9 cellular contexts compared by ENCODE assay signal in genomic region chr9:95127249-95128176, GRCh38.
DNase-seq lines count a peak whose midpoint lies in the region; ATAC-seq and TF ChIP-seq lines count a peak whose summit lies in the region.
"Had no signal": no experiment of that assay in that cellular context is flagged by ENCODE, and none has a peak within 500 bp of the region (broad histone marks: within the 10 kb centered on the region; RNA-seq: fewer than 3 reads in every experiment).

No MANE protein-coding gene starts in this region.

- no peaks in the 10 kb centered on the region for H3K9me3 Mint-ChIP-seq in mesothelial cell of epicardium
- H3K9me3 Mint-ChIP-seq: T-helper 1 cell treated with Interleukin-12 subunit alpha and Interleukin-12 subunit beta and Interleukin-4 antibody, amounts not matched to agents 30 μg/mL and 1 μg/mL, for 36 hours had no signal

- TF ChIP-seq CTCF in epithelial cell of esophagus (IDR thresholded peaks at IDR 0.05; ENCODE audit: insufficient read depth, low read depth, low read length, missing control alignments) (peak; percentile 97), mesothelial cell of epicardium (IDR thresholded peaks at IDR 0.05; ENCODE audit: unreplicated experiment) (peak; percentile 89)

- no peak for ATAC-seq in HG02970 (IDR thresholded peaks at IDR 0.05; ENCODE audit: low FRiP score, unreplicated experiment)

- H3K4me3 ChIP-seq in epithelial cell of esophagus (ENCODE audit: low read length) = peak overlapping the region; percentile 33

- POLR2A ChIA-PET in HEK293T (lab: Yijun Ruan, JAX) = no interaction called here

- in situ Hi-C loops in Caki2 (cut with HindIII; ENCODE audit: low pct_unique_long_range_greater_than_20kb, low sequenced_read_pairs) = no loop called here

- CTCF ChIA-PET in HEK293T (lab: Yijun Ruan, JAX) = interaction anchor here (0.5 to 2.5 kb wide), 25 partner anchors 10 to 560 kb away, joined by 3 to 10 read pairs (median 4); no protein-coding TSS in a partner anchor

- H3K27me3 Mint-ChIP-seq in mesothelial cell of epicardium (ENCODE audit: low read depth) = no peaks in the 10 kb centered on the region

- H3K4me1 Mint-ChIP-seq in mesothelial cell of epicardium = peaks cover 52% of the 10 kb centered on the region

- H3K36me3 Mint-ChIP-seq in mesothelial cell of epicardium = no peaks in the 10 kb centered on the region

- no peak overlapping the region for H3K27ac Mint-ChIP-seq in mesothelial cell of epicardium
- H3K27ac Mint-ChIP-seq: T-helper 1 cell treated with Interleukin-12 subunit alpha and Interleukin-12 subunit beta and Interleukin-4 antibody, amounts not matched to agents 30 μg/mL and 1 μg/mL, for 36 hours had no signal

- peak; percentile 46 for DNase-seq in Caki2 (ENCODE audit: low read depth)
- peak; percentile 82 for DNase-seq in HEK293T (ENCODE audit: extremely low spot score)
- peak; percentile 41 for DNase-seq in NOMO-1 treated with DMSO at 0.1 percent for 48 hours (lab: John Stamatoyannopoulos, UW; ENCODE audit: unreplicated experiment)
- DNase-seq in activated CD8-positive, alpha-beta memory T cell treated with anti-CD3 and anti-CD28 coated beads, Interleukin-2, amount 50 U/mL, for 48 hours = peak; percentile 87
- peak; percentile 83 for DNase-seq in epithelial cell of esophagus (ENCODE audit: low read depth)
- DNase-seq in mesothelial cell of epicardium (ENCODE audit: low spot score in 2 of 2, unreplicated experiment in 2 of 2) = peak; percentile 66 to 90
- DNase-seq in stimulated activated CD8-positive, alpha-beta memory T cell treated with anti-CD3 and anti-CD28 coated beads, Interleukin-15, amount 100 ng/mL, for 24 hours (ENCODE audit: low read depth) = peak; percentile 41

- H3K4me3 Mint-ChIP-seq in mesothelial cell of epicardium = peak overlapping the region; percentile 70
- H3K4me3 Mint-ChIP-seq: T-helper 1 cell treated with Interleukin-12 subunit alpha and Interleukin-12 subunit beta and Interleukin-4 antibody, amounts not matched to agents 30 μg/mL and 1 μg/mL, for 36 hours had no signal

TF ChIP-seq in HEK293T, 16 proteins besides CTCF, POLR2A, EP300 and RAD21:
- TF ChIP-seq, protein P1, sequence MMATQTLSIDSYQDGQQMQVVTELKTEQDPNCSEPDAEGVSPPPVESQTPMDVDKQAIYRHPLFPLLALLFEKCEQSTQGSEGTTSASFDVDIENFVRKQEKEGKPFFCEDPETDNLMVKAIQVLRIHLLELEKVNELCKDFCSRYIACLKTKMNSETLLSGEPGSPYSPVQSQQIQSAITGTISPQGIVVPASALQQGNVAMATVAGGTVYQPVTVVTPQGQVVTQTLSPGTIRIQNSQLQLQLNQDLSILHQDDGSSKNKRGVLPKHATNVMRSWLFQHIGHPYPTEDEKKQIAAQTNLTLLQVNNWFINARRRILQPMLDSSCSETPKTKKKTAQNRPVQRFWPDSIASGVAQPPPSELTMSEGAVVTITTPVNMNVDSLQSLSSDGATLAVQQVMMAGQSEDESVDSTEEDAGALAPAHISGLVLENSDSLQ (IDR thresholded peaks at IDR 0.05) = no peak
- TF ChIP-seq L3MBTL2 (conservative IDR thresholded peaks at IDR 0.05) = no peak
- TF ChIP-seq SP1 (IDR thresholded peaks at IDR 0.05) = no peak
- no peak for TF ChIP-seq FOXK2 (IDR thresholded peaks at IDR 0.05)
- TF ChIP-seq SUZ12 (IDR thresholded peaks at IDR 0.05) = no peak
- TF ChIP-seq TARDBP (IDR thresholded peaks at IDR 0.05) = no peak
- TF ChIP-seq FOXA1 (IDR thresholded peaks at IDR 0.05) = no peak
- no peak for TF ChIP-seq CTBP1 (IDR thresholded peaks at IDR 0.05; ENCODE audit: borderline replicate concordance)
- TF ChIP-seq ELF4 (IDR thresholded peaks at IDR 0.05) = no peak
